ENCODE assay signal across 9 cellular contexts in the genomic region with DNA sequence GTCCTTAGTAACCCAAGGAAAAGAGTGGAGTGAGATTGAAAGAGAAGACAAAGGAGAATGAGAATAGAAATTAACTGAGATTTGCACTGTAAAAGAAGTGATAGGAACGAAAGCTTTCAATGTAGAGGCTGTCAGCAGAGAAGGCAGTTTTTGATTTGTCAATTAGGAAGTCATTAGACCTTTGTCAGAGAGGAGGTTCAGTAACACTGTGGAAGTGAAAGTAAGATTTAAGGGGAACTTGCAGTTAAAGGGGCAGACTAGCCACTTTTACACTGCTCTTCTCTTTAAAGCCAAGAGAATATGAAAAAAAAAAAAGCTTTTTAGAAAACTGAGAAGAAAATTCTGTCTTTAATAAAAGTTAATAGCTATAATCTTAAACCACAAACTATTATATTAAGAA. TPM values are rescaled to one million over a fixed set of nuclear protein-coding genes. Genes with fewer than 3 reads are reported as not detected.
A peak's percentile ranks its signal among the peaks of the same experiment; 100 is the strongest.
DNase-seq lines count a peak whose midpoint lies in the region; ATAC-seq and TF ChIP-seq lines count a peak whose summit lies in the region.
"Had no signal": no experiment of that assay in that cellular context is flagged by ENCODE, and none has a peak within 500 bp of the region (broad histone marks: within the 10 kb centered on the region; RNA-seq: fewer than 3 reads in every experiment).

No MANE protein-coding gene starts in this region.

- H3K9me3 Mint-ChIP-seq in H9, result peaks cover 0 to 4% of the 10 kb centered on the region in 2 experiments; a peak in 1 of 5 replicates

- no peak overlapping the region for H2BK120ac ChIP-seq in H9 (ENCODE audit: low read depth, low read length, poor library complexity, severe bottlenecking)

- no peaks in the 10 kb centered on the region for H3K27me3 Mint-ChIP-seq in H9 (ENCODE audit: low read depth)

- H3K79me1 ChIP-seq in H9 (ENCODE audit: insufficient read depth, low read depth, low read length, poor library complexity, severe bottlenecking), result no peaks in the 10 kb centered on the region

- peaks cover 4% of the 10 kb centered on the region in 2 experiments; a peak in 3 of 4 replicates for H3K4me1 Mint-ChIP-seq in H9

- H3K18ac ChIP-seq in H9 (ENCODE audit: insufficient read length, low read depth, low read length), result no peak overlapping the region

- H3K23ac ChIP-seq in H9 (ENCODE audit: insufficient read length, low read depth, low read length), result no peak overlapping the region

- H4K5ac ChIP-seq in H9 (ENCODE audit: insufficient read length, low read depth, low read length), result no peak overlapping the region

- H2AK5ac ChIP-seq in H9 (ENCODE audit: insufficient read length, low read length), result no peak overlapping the region

- H3K23me2 ChIP-seq in H9 (ENCODE audit: insufficient read length, low read depth, low read length, poor library complexity, severe bottlenecking), result no peaks in the 10 kb centered on the region

- ATAC-seq in GM19043 (IDR thresholded peaks at IDR 0.05; ENCODE audit: low read depth, unreplicated experiment) (peak; percentile 95), HG02973 (IDR thresholded peaks at IDR 0.05; ENCODE audit: unreplicated experiment) (peak; percentile 99)
- ATAC-seq: Panc1 had no signal

- H3K27ac Mint-ChIP-seq in H9, result no peak overlapping the region; a peak in 1 of 7 replicates

- no peak overlapping the region for H3K4ac ChIP-seq in H9 (ENCODE audit: low read depth, low read length)

- H3K4me3 Mint-ChIP-seq in H9, result no peak overlapping the region

- no peak overlapping the region for H4K8ac ChIP-seq in H9 (replicated peaks; ENCODE audit: insufficient read length, low read depth, low read length)

- H4K91ac ChIP-seq in H9 (ENCODE audit: insufficient read length, low read depth, low read length), result no peak overlapping the region

- no peaks in the 10 kb centered on the region for H4K20me1 ChIP-seq in osteoblast (ENCODE audit: insufficient read depth, low read length)
- H4K20me1 ChIP-seq in H9 (ENCODE audit: control insufficient read depth, insufficient read depth, insufficient read length), result no peaks in the 10 kb centered on the region

- no peak overlapping the region for H2BK20ac ChIP-seq in H9 (ENCODE audit: low read depth, low read length, poor library complexity, severe bottlenecking)

- no peaks in the 10 kb centered on the region for H3K9me3 ChIP-seq in osteoblast (ENCODE audit: low read depth, low read length)
- H3K9me3 ChIP-seq in H9 (ENCODE audit: control insufficient read depth, low read depth, low read length), result no peaks in the 10 kb centered on the region

- no peaks in the 10 kb centered on the region for H3K36me3 Mint-ChIP-seq in H9 (ENCODE audit: insufficient read depth in 1 of 3, low read depth in 3 of 3)

- H3K27me3 ChIP-seq in osteoblast (ENCODE audit: insufficient read depth, low read length) (no peaks in the 10 kb centered on the region), H9 (ENCODE audit: insufficient read depth, low read length) (no peaks in the 10 kb centered on the region)

- H2BK12ac ChIP-seq in H9 (ENCODE audit: insufficient read length, low read depth, low read length), result no peak overlapping the region

- WGBS in H9 (ENCODE audit: extremely low coverage, insufficient read length, low lambda C conversion rate), result no CpG with 5 or more reads among the region's 1 CpG

- peak overlapping the region; percentile 85 for H2AFZ ChIP-seq in osteoblast (ENCODE audit: low read length)
- H2AFZ ChIP-seq in H9 (ENCODE audit: low read length), result no peak overlapping the region

- H3K4me2 ChIP-seq in osteoblast (ENCODE audit: insufficient read depth, low read length) (peak overlapping the region; percentile 58), H9 (ENCODE audit: insufficient read depth, insufficient read length, low read length) (no peak overlapping the region)

- no peak for TF ChIP-seq CTCF in osteoblast (IDR thresholded peaks at IDR 0.05; ENCODE audit: extremely low read depth, low read depth, low read length)
- no peak for TF ChIP-seq CTCF in H9 (conservative IDR thresholded peaks at IDR 0.05)

- no peak overlapping the region for H3K14ac ChIP-seq in H9 (ENCODE audit: insufficient read depth, low read length)

- DNase-seq in SIG-M5 treated with dmso at 0.1 percent for 504 hours (lab: John Stamatoyannopoulos, UW; ENCODE audit: unreplicated experiment), result peak; percentile 95
- no peak for DNase-seq in osteoblast (ENCODE audit: insufficient read length, low spot score, missing footprints)
- DNase-seq in H9, result no peak
- DNase-seq in NCI-H2107 (lab: John Stamatoyannopoulos, UW), result no peak
- DNase-seq in stimulated activated naive CD4-positive, alpha-beta T cell treated with Interleukin-2 at 50 U/mL for 16 hours (lab: John Stamatoyannopoulos, UW), result no peak
- DNase-seq in NCI-H1436 treated with DMSO at 0.1 percent for 48 hours (lab: John Stamatoyannopoulos, UW), result no peak

- no peak overlapping the region for H2BK15ac ChIP-seq in H9 (ENCODE audit: low read depth, low read length)

- no peak overlapping the region for H3T11ph ChIP-seq in H9 (ENCODE audit: low read length)

- H2BK5ac ChIP-seq in H9 (ENCODE audit: insufficient read length, low read length), result no peak overlapping the region

- H3K79me2 ChIP-seq in osteoblast (ENCODE audit: insufficient read depth, low read length), result no peaks in the 10 kb centered on the region
- H3K79me2 ChIP-seq in H9 (ENCODE audit: insufficient read depth, low read length), result no peaks in the 10 kb centered on the region

- H3K9ac ChIP-seq in H9 (ENCODE audit: extremely low read depth, insufficient read length, low read length), result no peak overlapping the region

- no peak overlapping the region for H3K56ac ChIP-seq in H9 (ENCODE audit: insufficient read length, low read depth, low read length)

- H3K4me3 ChIP-seq in osteoblast (ENCODE audit: insufficient read depth, low read length), result no peak overlapping the region

- no peaks in the 10 kb centered on the region for H3K36me3 ChIP-seq in osteoblast (ENCODE audit: insufficient read depth, low read length)

- H3K4me1 ChIP-seq in osteoblast (ENCODE audit: insufficient read depth, low read length), result peaks cover 12% of the 10 kb centered on the region
- H3K4me1 ChIP-seq in H9 (ENCODE audit: insufficient read depth, low read length), result no peaks in the 10 kb centered on the region

- H3K27ac ChIP-seq in osteoblast (ENCODE audit: low read depth, low read length), result peak overlapping the region; percentile 19
- no peak overlapping the region for H3K27ac ChIP-seq in H9 (ENCODE audit: insufficient read length, low read depth, low read length)

RNA-seq across cellular contexts. Expression of gene KYNU, which starts 11.5 kb away (rescaled TPM):
- total RNA-seq in osteoblast (5.9 and 10.9 TPM in 2 replicates), H9 (2021) (0.37 TPM in 1 of 2 replicates, not detected in the other)
